1 cellular context compared by ENCODE assay signal in genomic region chr20:49097159-49097558, GRCh38.
TF ChIP-seq lines count a peak whose summit lies in the region.

No MANE protein-coding gene starts in this region.

TF ChIP-seq in GM23338, 12 proteins besides CTCF, POLR2A, EP300 and RAD21 (continued from another document):
- TF ChIP-seq ETS1 (IDR thresholded peaks at IDR 0.05) (no peak), EZH2phosphoT487 (IDR thresholded peaks at IDR 0.05; ENCODE audit: unreplicated experiment) (no peak), CREB1 (CRISPR knock-in tag; IDR thresholded peaks at IDR 0.05; ENCODE audit: low read depth) (no peak)
- TF ChIP-seq, protein P1, sequence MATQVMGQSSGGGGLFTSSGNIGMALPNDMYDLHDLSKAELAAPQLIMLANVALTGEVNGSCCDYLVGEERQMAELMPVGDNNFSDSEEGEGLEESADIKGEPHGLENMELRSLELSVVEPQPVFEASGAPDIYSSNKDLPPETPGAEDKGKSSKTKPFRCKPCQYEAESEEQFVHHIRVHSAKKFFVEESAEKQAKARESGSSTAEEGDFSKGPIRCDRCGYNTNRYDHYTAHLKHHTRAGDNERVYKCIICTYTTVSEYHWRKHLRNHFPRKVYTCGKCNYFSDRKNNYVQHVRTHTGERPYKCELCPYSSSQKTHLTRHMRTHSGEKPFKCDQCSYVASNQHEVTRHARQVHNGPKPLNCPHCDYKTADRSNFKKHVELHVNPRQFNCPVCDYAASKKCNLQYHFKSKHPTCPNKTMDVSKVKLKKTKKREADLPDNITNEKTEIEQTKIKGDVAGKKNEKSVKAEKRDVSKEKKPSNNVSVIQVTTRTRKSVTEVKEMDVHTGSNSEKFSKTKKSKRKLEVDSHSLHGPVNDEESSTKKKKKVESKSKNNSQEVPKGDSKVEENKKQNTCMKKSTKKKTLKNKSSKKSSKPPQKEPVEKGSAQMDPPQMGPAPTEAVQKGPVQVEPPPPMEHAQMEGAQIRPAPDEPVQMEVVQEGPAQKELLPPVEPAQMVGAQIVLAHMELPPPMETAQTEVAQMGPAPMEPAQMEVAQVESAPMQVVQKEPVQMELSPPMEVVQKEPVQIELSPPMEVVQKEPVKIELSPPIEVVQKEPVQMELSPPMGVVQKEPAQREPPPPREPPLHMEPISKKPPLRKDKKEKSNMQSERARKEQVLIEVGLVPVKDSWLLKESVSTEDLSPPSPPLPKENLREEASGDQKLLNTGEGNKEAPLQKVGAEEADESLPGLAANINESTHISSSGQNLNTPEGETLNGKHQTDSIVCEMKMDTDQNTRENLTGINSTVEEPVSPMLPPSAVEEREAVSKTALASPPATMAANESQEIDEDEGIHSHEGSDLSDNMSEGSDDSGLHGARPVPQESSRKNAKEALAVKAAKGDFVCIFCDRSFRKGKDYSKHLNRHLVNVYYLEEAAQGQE (IDR thresholded peaks at IDR 0.05; ENCODE audit: unreplicated experiment), result no peak
